In the genomic region with DNA sequence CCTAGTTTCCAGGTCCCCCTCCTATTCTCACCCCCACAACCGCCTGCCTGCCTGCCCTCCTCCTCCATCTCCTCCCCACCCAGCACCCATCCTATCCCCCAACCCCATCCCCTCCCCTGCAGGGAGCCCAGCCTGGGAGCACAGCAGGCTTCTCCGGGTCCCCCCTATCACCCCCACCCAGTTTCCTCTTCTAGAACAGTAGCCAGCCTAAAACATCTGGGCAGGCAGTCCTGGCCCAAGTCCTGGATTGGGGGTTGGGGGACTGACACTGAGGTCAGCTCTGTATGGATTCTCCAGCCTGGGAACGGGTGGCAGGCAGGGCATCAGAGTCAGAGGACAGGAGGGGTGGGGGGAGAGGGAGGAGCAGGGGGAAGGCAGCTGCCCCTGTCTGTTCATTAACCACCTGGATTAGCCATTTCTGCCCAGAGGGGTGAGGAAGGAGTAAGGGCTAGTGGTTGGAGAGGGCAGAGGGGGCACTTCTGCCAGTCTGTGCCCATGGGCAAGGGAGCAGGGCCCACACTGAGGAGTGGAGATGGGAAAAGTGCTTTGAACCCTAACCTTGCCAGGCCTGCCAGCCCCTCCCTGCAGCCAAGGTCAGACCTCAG, we compare ENCODE assay signal across 11 cellular contexts. TPM values are rescaled to one million over a fixed set of nuclear protein-coding genes. Genes with fewer than 3 reads are reported as not detected.
DNase-seq lines count a peak whose midpoint lies in the region; ATAC-seq and TF ChIP-seq lines count a peak whose summit lies in the region.
"Had no signal": no experiment of that assay in that cellular context is flagged by ENCODE, and none has a peak within 500 bp of the region (broad histone marks: within the 10 kb centered on the region; RNA-seq: fewer than 3 reads in every experiment).

No MANE protein-coding gene starts in this region.

- H3K4me2 ChIP-seq in SK-N-SH = peak overlapping the region; percentile 99

- H3K27ac Mint-ChIP-seq in nephron (peak overlapping the region; percentile 43 to 75 (median 68)), type B pancreatic cell (peak overlapping the region; percentile 81)
- H3K27ac Mint-ChIP-seq in CD4-positive, alpha-beta T cell = no peak overlapping the region

- peaks cover 74% of the 10 kb centered on the region for H4K20me1 ChIP-seq in SK-N-SH (ENCODE audit: insufficient read depth)

- H3K36me3 ChIP-seq in SK-N-SH (replicated peaks in 1 of 2; ENCODE audit: control insufficient read depth in 1 of 2, insufficient read depth in 2 of 2, low read length in 1 of 2) = no peaks in the 10 kb centered on the region
- H3K36me3 ChIP-seq: SJCRH30 had no signal

- ATAC-seq in SK-N-SH treated with all-trans-retinoic acid at 6 μM for 48 hours = no peak
- no peak for ATAC-seq in CD4-positive, alpha-beta T cell (ENCODE audit: poor library complexity)

- TF ChIP-seq EP300 in SK-N-SH (IDR thresholded peaks at IDR 0.05; ENCODE audit: borderline replicate concordance in 1 of 2, low read depth in 1 of 2, low read length in 1 of 2) = no peak; a peak in 1 of 4 replicates

- H3K9me2 ChIP-seq in SK-N-SH = no peaks in the 10 kb centered on the region

- POLR2A ChIA-PET in SK-N-SH (lab: Yijun Ruan, JAX) (interaction anchor here (0.8 to 3.0 kb wide), 5 partner anchors 10 to 100 kb away, joined by 3 to 23 read pairs (median 5); no protein-coding TSS in a partner anchor), GM10248 (lab: Yijun Ruan, JAX) (no interaction called here)
- POLR2A ChIA-PET in CD4-positive, alpha-beta T cell (lab: Charles Lee) = no interaction called here

- no peak overlapping the region for H2AFZ ChIP-seq in SK-N-SH (ENCODE audit: low read depth)

- H3K27ac ChIP-seq in SK-N-SH (ENCODE audit: low read depth in 2 of 2, low read length in 1 of 2) = peak overlapping the region in 1 of 2 experiments; percentile 86; a peak in 2 of 4 replicates
- no peak overlapping the region for H3K27ac ChIP-seq in CD4-positive, alpha-beta T cell (ENCODE audit: low read depth, low read length)
- H3K27ac ChIP-seq: SJCRH30 had no signal

- intact Hi-C loops in CD4-positive, alpha-beta T cell (cut with DNase I, micrococcal nuclease) = no loop called here

- H3K27me3 ChIP-seq in SK-N-SH (ENCODE audit: insufficient read depth) = no peaks in the 10 kb centered on the region
- peaks cover 4% of the 10 kb centered on the region for H3K27me3 ChIP-seq in CD4-positive, alpha-beta T cell (ENCODE audit: control insufficient read depth, insufficient read depth, low read length)

- TF ChIP-seq CTCF in SK-N-SH (IDR thresholded peaks at IDR 0.05) = no peak
- no peak for TF ChIP-seq CTCF in fibroblast of villous mesenchyme (IDR thresholded peaks at IDR 0.05; ENCODE audit: insufficient read depth, low read depth, low read length)
- TF ChIP-seq CTCF in nephron (IDR thresholded peaks at IDR 0.05; ENCODE audit: unreplicated experiment in 3 of 3) = no peak
- TF ChIP-seq CTCF in type B pancreatic cell (conservative IDR thresholded peaks at IDR 0.05) = no peak
- no peak for TF ChIP-seq CTCF in CD4-positive, alpha-beta T cell (IDR thresholded peaks at IDR 0.05)
- no peak for TF ChIP-seq CTCF in GM10248 (IDR thresholded peaks at IDR 0.05; ENCODE audit: control extremely low read depth, extremely low read depth, low read depth, missing control alignments)

- H3K79me2 ChIP-seq in SK-N-SH (ENCODE audit: insufficient read depth) = peaks cover 89% of the 10 kb centered on the region

- WGBS in SK-N-SH (ENCODE audit: low lambda C conversion rate) = 38% methylated on average over 3 of the region's 3 CpGs

- peaks cover 73% of the 10 kb centered on the region for H3K4me1 Mint-ChIP-seq in nephron
- H3K4me1 Mint-ChIP-seq in type B pancreatic cell (ENCODE audit: unreplicated experiment) = peaks cover 43% of the 10 kb centered on the region
- no peaks in the 10 kb centered on the region for H3K4me1 Mint-ChIP-seq in CD4-positive, alpha-beta T cell (ENCODE audit: low read depth)

- CTCF ChIA-PET in SK-N-SH (lab: Yijun Ruan, JAX) = interaction anchor here (0.7 to 9.7 kb wide), 10 partner anchors 9 to 155 kb away, joined by 3 to 68 read pairs (median 10); no protein-coding TSS in a partner anchor
- CTCF ChIA-PET in CD4-positive, alpha-beta T cell (lab: Charles Lee) = no interaction called here
- CTCF ChIA-PET in GM10248 (lab: Yijun Ruan, JAX) = interaction anchor here (1.5 kb wide), 1 partner anchor 47 kb away, joined by 3 read pairs; no protein-coding TSS in a partner anchor

- TF ChIP-seq RAD21 in SK-N-SH (IDR thresholded peaks at IDR 0.05; ENCODE audit: low read length) = no peak

- H3K9me3 Mint-ChIP-seq in nephron (no peaks in the 10 kb centered on the region), type B pancreatic cell (no peaks in the 10 kb centered on the region)
- H3K9me3 Mint-ChIP-seq in CD4-positive, alpha-beta T cell = no peaks in the 10 kb centered on the region
- H3K9me3 Mint-ChIP-seq: neural crest cell had no signal

- no peak for DNase-seq in SK-N-SH
- no peak for DNase-seq in fibroblast of villous mesenchyme (ENCODE audit: low read depth)
- no peak for DNase-seq in type B pancreatic cell (ENCODE audit: extremely low spot score, unreplicated experiment)
- no peak for DNase-seq in CD4-positive, alpha-beta T cell
- DNase-seq in GM10248 (ENCODE audit: extremely low spot score) = no peak
- no peak for DNase-seq in EL
- DNase-seq: NCI-H1105 had no signal

- H3F3A ChIP-seq in SK-N-SH (replicated peaks; ENCODE audit: insufficient read depth) = peaks cover 11% of the 10 kb centered on the region

- peak overlapping the region; percentile 75; the same call in 1 of the 2 replicates for H3K9ac ChIP-seq in SK-N-SH

- H3K9me3 ChIP-seq in SK-N-SH = no peaks in the 10 kb centered on the region
- no peaks in the 10 kb centered on the region for H3K9me3 ChIP-seq in CD4-positive, alpha-beta T cell (ENCODE audit: control insufficient read depth, low read length)
- H3K9me3 ChIP-seq: SJCRH30 had no signal

- peaks cover 15 to 94% of the 10 kb centered on the region in 2 experiments for H3K4me1 ChIP-seq in SK-N-SH (ENCODE audit: control insufficient read depth in 1 of 2, insufficient read depth in 2 of 2, low read depth in 1 of 2, low read length in 1 of 2)
- H3K4me1 ChIP-seq: SJCRH30 had no signal

- peak overlapping the region; percentile 38 to 70 for H3K4me3 ChIP-seq in SK-N-SH (ENCODE audit: low read depth in 2 of 2, low read length in 1 of 2)
- peak overlapping the region; percentile 66 for H3K4me3 ChIP-seq in fibroblast of villous mesenchyme (ENCODE audit: low read depth, low read length)
- H3K4me3 ChIP-seq: SJCRH30 had no signal

- H3K27me3 Mint-ChIP-seq in nephron (ENCODE audit: low read depth) = no peaks in the 10 kb centered on the region
- no peaks in the 10 kb centered on the region for H3K27me3 Mint-ChIP-seq in type B pancreatic cell
- peaks cover 35% of the 10 kb centered on the region for H3K27me3 Mint-ChIP-seq in CD4-positive, alpha-beta T cell

- H3K4me3 Mint-ChIP-seq in nephron = peak overlapping the region; percentile 65 to 76 (median 69)
- H3K4me3 Mint-ChIP-seq in type B pancreatic cell = peak overlapping the region; percentile 85
- no peak overlapping the region for H3K4me3 Mint-ChIP-seq in CD4-positive, alpha-beta T cell

- H3K36me3 Mint-ChIP-seq in nephron (ENCODE audit: low read depth) (peaks cover 4% of the 10 kb centered on the region), type B pancreatic cell (no peaks in the 10 kb centered on the region)
- no peaks in the 10 kb centered on the region for H3K36me3 Mint-ChIP-seq in CD4-positive, alpha-beta T cell (ENCODE audit: low read depth)

TF ChIP-seq in SK-N-SH, 30 proteins besides CTCF, POLR2A, EP300 and RAD21 (continues in another document):
- TF ChIP-seq, protein P1, sequence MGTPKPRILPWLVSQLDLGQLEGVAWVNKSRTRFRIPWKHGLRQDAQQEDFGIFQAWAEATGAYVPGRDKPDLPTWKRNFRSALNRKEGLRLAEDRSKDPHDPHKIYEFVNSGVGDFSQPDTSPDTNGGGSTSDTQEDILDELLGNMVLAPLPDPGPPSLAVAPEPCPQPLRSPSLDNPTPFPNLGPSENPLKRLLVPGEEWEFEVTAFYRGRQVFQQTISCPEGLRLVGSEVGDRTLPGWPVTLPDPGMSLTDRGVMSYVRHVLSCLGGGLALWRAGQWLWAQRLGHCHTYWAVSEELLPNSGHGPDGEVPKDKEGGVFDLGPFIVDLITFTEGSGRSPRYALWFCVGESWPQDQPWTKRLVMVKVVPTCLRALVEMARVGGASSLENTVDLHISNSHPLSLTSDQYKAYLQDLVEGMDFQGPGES (IDR thresholded peaks at IDR 0.05; ENCODE audit: low read depth, low read length) = no peak
- TF ChIP-seq MEF2A (IDR thresholded peaks at IDR 0.05; ENCODE audit: borderline replicate concordance, low read depth) = no peak
- peak; percentile 20; the same call in 1 of the 2 replicates for TF ChIP-seq TCF12 (IDR thresholded peaks at IDR 0.05)
- no peak for TF ChIP-seq FOXM1 (IDR thresholded peaks at IDR 0.05; ENCODE audit: low read depth)
- no peak for TF ChIP-seq TEAD4 (IDR thresholded peaks at IDR 0.05; ENCODE audit: borderline replicate concordance, insufficient read depth)
- TF ChIP-seq ELF1 (IDR thresholded peaks at IDR 0.05) = no peak
- TF ChIP-seq FOSL2 (IDR thresholded peaks at IDR 0.05; ENCODE audit: borderline replicate concordance, low read depth) = no peak

TF ChIP-seq in SK-N-SH treated with all-trans-retinoic acid at 6 μM for 48 hours, 23 proteins besides CTCF, POLR2A, EP300 and RAD21 (continues in another document):
- TF ChIP-seq BACH2 (CRISPR knock-in tag; IDR thresholded peaks at IDR 0.05; ENCODE audit: borderline replicate concordance) = no peak
- no peak for TF ChIP-seq ARNTL (CRISPR knock-in tag; IDR thresholded peaks at IDR 0.05; ENCODE audit: borderline replicate concordance, low read depth)
- TF ChIP-seq SNAI2 (CRISPR knock-in tag; IDR thresholded peaks at IDR 0.05) = no peak
- no peak for TF ChIP-seq ZFP3 (CRISPR knock-in tag; IDR thresholded peaks at IDR 0.05)
- TF ChIP-seq TCF4 (CRISPR knock-in tag; IDR thresholded peaks at IDR 0.05; ENCODE audit: borderline replicate concordance) = no peak
- no peak for TF ChIP-seq ESRRG (CRISPR knock-in tag; IDR thresholded peaks at IDR 0.05)
- TF ChIP-seq, protein P2, sequence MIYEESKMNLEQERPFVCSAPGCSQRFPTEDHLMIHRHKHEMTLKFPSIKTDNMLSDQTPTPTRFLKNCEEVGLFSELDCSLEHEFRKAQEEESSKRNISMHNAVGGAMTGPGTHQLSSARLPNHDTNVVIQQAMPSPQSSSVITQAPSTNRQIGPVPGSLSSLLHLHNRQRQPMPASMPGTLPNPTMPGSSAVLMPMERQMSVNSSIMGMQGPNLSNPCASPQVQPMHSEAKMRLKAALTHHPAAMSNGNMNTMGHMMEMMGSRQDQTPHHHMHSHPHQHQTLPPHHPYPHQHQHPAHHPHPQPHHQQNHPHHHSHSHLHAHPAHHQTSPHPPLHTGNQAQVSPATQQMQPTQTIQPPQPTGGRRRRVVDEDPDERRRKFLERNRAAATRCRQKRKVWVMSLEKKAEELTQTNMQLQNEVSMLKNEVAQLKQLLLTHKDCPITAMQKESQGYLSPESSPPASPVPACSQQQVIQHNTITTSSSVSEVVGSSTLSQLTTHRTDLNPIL (CRISPR knock-in tag; IDR thresholded peaks at IDR 0.05; ENCODE audit: low read depth) = no peak

RNA-seq across cellular contexts. Expression of a gene that starts 60.0 kb away (rescaled TPM):
- polyA plus RNA-seq in SK-N-SH (2012; rRNA removed) = 10.5 and 12.1 TPM in 2 replicates
- 7.1 and 10.2 TPM in 2 replicates for polyA plus RNA-seq in SK-N-SH (2012; cell fraction: cytosol; rRNA removed)
- 34.1 and 40.8 TPM in 2 replicates for polyA plus RNA-seq in SK-N-SH (2012; cell fraction: nucleus; rRNA removed)
- total RNA-seq in fibroblast of villous mesenchyme (127 and 147 TPM in 2 replicates), type B pancreatic cell (ENCODE audit: low replicate concordance) (59.2 and 87.5 TPM in 2 replicates)
- total RNA-seq in CD4-positive, alpha-beta T cell = under 1 TPM; 0.25 to 0.34 TPM

Comparison
In these comparisons a context has a peak if more than half of its experiments do, and no peak if none do; other contexts are left out.
1. RNA of a gene that starts 60.0 kb away (total RNA-seq): 127 to 147 TPM in fibroblast of villous mesenchyme and 59.2 to 87.5 TPM in type B pancreatic cell; 0.25 to 0.34 TPM in CD4-positive, alpha-beta T cell; every median in the first group is over 10 times any median in the second.